Comparison of ENCODE assay signal across 8 cellular contexts in genomic region chr7:12686894-12687212, GRCh38. TPM values are rescaled to one million over a fixed set of nuclear protein-coding genes. Genes with fewer than 3 reads are reported as not detected.
DNase-seq lines count a peak whose midpoint lies in the region; ATAC-seq and TF ChIP-seq lines count a peak whose summit lies in the region.

No MANE protein-coding gene starts in this region.

- no peaks in the 10 kb centered on the region for H3K36me3 ChIP-seq in BJ (ENCODE audit: control insufficient read depth, insufficient read depth, low read length)

- DNase-seq in BJ (ENCODE audit: low read depth): no peak
- no peak for DNase-seq in HL-60 (ENCODE audit: low read depth in 1 of 2, low spot score in 1 of 2)
- DNase-seq in central memory CD8-positive, alpha-beta T cell (ENCODE audit: low spot score in 2 of 2): no peak
- no peak for DNase-seq in natural killer cell
- no peak for DNase-seq in NCI-H2081 (lab: John Stamatoyannopoulos, UW)
- no peak for DNase-seq in inferior parietal cortex (ENCODE audit: extremely low spot score)
- no peak for DNase-seq in stimulated activated CD4-positive, alpha-beta T cell treated with anti-CD3 and anti-CD28 coated beads, Interleukin-2, amount 100 ng/mL, for 48 hours

- H3K4me3 Mint-ChIP-seq in central memory CD8-positive, alpha-beta T cell: peak overlapping the region; percentile 95
- H3K4me3 Mint-ChIP-seq in natural killer cell: peak overlapping the region; percentile 90

- peak overlapping the region; percentile 81 for H3K4me3 ChIP-seq in BJ (ENCODE audit: low read depth, low read length)
- peak overlapping the region; percentile 88 for H3K4me3 ChIP-seq in HL-60 (replicated peaks; ENCODE audit: insufficient read depth, low read length)

- no peak for TF ChIP-seq CTCF in BJ (IDR thresholded peaks at IDR 0.05; ENCODE audit: insufficient read depth, low read depth, low read length)
- TF ChIP-seq CTCF in HL-60 (IDR thresholded peaks at IDR 0.05; ENCODE audit: insufficient read depth, low read length): no peak
- peak; percentile 60 for TF ChIP-seq CTCF in natural killer cell (IDR thresholded peaks at IDR 0.05)

- intact Hi-C loops in natural killer cell (cut with micrococcal nuclease): loop anchor here (1.0 to 5.0 kb wide), 3 partner anchors 430 to 1165 kb away; partner anchors contain the start of gene TMEM106B

- peak overlapping the region; percentile 93 for H3K27ac Mint-ChIP-seq in central memory CD8-positive, alpha-beta T cell (ENCODE audit: low read depth)
- peak overlapping the region; percentile 96 to 99 for H3K27ac Mint-ChIP-seq in natural killer cell

- no peak for ATAC-seq in central memory CD8-positive, alpha-beta T cell (replicated peaks; ENCODE audit: extremely low read depth, poor library complexity, severe bottlenecking)
- no peak for ATAC-seq in natural killer cell
- ATAC-seq in HG03432 (IDR thresholded peaks at IDR 0.05; ENCODE audit: unreplicated experiment): no peak

- peaks cover 19% of the 10 kb centered on the region for H3K4me1 Mint-ChIP-seq in central memory CD8-positive, alpha-beta T cell
- H3K4me1 Mint-ChIP-seq in natural killer cell: peaks cover 17 to 28% of the 10 kb centered on the region in 2 donors

- H3K9me3 Mint-ChIP-seq in central memory CD8-positive, alpha-beta T cell: no peaks in the 10 kb centered on the region
- H3K9me3 Mint-ChIP-seq in natural killer cell: peaks cover 0 to 2% of the 10 kb centered on the region in 2 donors

- CTCF ChIA-PET in BJ (lab: Yijun Ruan, JAX): interaction anchor here (0.6 to 5.4 kb wide), 56 partner anchors 10 to 575 kb away, joined by 3 to 74 read pairs (median 4); no protein-coding TSS in a partner anchor

- no peaks in the 10 kb centered on the region for H3K27me3 ChIP-seq in BJ (ENCODE audit: control insufficient read depth, insufficient read depth, low read length)
- no peaks in the 10 kb centered on the region for H3K27me3 ChIP-seq in HL-60 (ENCODE audit: insufficient read depth, poor library complexity, severe bottlenecking)

- no peaks in the 10 kb centered on the region for H3K27me3 Mint-ChIP-seq in central memory CD8-positive, alpha-beta T cell
- no peaks in the 10 kb centered on the region for H3K27me3 Mint-ChIP-seq in natural killer cell (ENCODE audit: low read depth in 2 of 2)

- peaks cover 23% of the 10 kb centered on the region for H3K36me3 Mint-ChIP-seq in central memory CD8-positive, alpha-beta T cell (ENCODE audit: insufficient read depth)
- H3K36me3 Mint-ChIP-seq in natural killer cell: no peaks in the 10 kb centered on the region

- H3K27ac ChIP-seq in HL-60 (replicated peaks): peak overlapping the region; percentile 97

- POLR2A ChIA-PET in BJ (lab: Charles Lee): interaction anchor here (0.7 to 1.0 kb wide), 3 partner anchors 29 to 180 kb away, joined by 3 to 4 read pairs (median 4); no protein-coding TSS in a partner anchor

RNA-seq across cellular contexts. Expression of gene ARL4A, which starts 0.6 kb away (rescaled TPM):
- polyA plus RNA-seq in BJ (2011; rRNA removed): 3.3 and 6.8 TPM in 2 replicates
- polyA minus RNA-seq in BJ (2011; rRNA and poly(A)+ RNA removed): 2.6 and 3.1 TPM in 2 replicates
- total RNA-seq in natural killer cell: 10 to 100 TPM; 54.7 to 81.4 (median 55.5) TPM
